ENCODE assay signal across 8 cellular contexts in the genomic region with DNA sequence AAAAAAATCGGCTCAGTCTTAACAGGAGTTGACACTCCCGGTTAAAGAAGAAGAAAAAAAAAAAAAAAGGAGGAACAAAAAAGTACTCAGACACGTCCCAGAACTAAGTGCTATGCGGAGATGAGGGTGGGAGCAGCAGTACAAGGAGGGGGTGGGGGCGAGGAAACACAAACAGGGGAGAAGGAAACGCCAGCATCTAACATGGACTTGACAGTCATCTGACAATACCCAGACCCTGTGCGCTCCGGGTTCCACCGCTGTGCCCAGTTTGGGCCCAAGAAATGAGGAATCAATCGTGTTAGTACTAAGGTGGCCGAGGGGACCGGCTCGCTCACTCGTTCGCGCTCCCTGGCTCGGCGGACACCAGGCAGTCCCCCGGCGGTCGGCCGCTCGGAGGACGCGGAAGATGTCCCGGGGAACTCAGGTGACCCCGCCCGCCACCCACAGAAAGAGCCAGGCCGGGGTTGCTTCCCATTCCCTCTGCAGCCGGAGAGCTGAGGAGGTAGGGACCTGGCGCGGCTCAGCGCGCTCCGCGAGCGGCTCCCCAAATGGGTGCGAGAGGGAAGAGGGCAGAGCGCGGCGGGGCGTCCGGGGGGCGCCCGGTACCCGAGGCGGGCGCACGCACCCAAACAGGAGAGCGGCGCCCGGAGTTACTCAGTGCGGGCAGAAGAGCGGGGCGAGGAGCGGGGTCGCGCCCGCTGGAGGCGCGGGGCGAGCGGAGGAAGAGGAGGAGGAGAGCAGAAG. TPM values are rescaled to one million over a fixed set of nuclear protein-coding genes. Genes with fewer than 3 reads are reported as not detected.
DNase-seq lines count a peak whose midpoint lies in the region; FAIRE-seq and TF ChIP-seq lines count a peak whose summit lies in the region.

No MANE protein-coding gene starts in this region.

- peaks cover 39% of the 10 kb centered on the region for H3K4me1 Mint-ChIP-seq in type B pancreatic cell (ENCODE audit: unreplicated experiment)

- FAIRE-seq in bronchial epithelial cell (lab: Jason Lieb, UNC): no peak

- WGBS in lower leg skin, 2 donors: 2 to 4% methylated on average over 25 to 63 of the region's 63 CpGs

- H3K36me3 ChIP-seq in bronchial epithelial cell (ENCODE audit: control insufficient read depth, insufficient read depth, low read length): no peaks in the 10 kb centered on the region

- H3K4me3 Mint-ChIP-seq in type B pancreatic cell: peak overlapping the region; percentile 89

- peak; percentile 15 for DNase-seq in stimulated activated CD4-positive, alpha-beta T cell treated with anti-CD3 and anti-CD28 coated beads, Interleukin-4, amount 100 ng/mL, for 1 hour
- DNase-seq in stimulated activated CD4-positive, alpha-beta T cell treated with anti-CD3 and anti-CD28 coated beads, Interleukin-4, amount 100 ng/mL, for 24 hours: no peak
- no peak for DNase-seq in bronchial epithelial cell (ENCODE audit: low read depth)
- no peak for DNase-seq in lower leg skin (ENCODE audit: low spot score in 2 of 2)
- DNase-seq in type B pancreatic cell (ENCODE audit: extremely low spot score, unreplicated experiment): no peak
- DNase-seq in NCI-H446 (lab: John Stamatoyannopoulos, UW): no peak
- no peak for DNase-seq in NCI-H345 (lab: John Stamatoyannopoulos, UW)
- no peak for DNase-seq in activated CD4-positive, alpha-beta T cell treated with anti-CD3 and anti-CD28 coated beads, Interleukin-2, amount 50 U/mL, for 4 hours

- H3K27me3 Mint-ChIP-seq in type B pancreatic cell: peaks cover 71% of the 10 kb centered on the region

- no peaks in the 10 kb centered on the region for H3K27me3 ChIP-seq in bronchial epithelial cell (ENCODE audit: control insufficient read depth, insufficient read depth, low read length)

- H3K36me3 Mint-ChIP-seq in type B pancreatic cell: peaks cover 3% of the 10 kb centered on the region

- H3K9me3 Mint-ChIP-seq in type B pancreatic cell: no peaks in the 10 kb centered on the region

- peak overlapping the region; percentile 14 for H3K27ac Mint-ChIP-seq in type B pancreatic cell

- intact Hi-C loops in lower leg skin (cut with DNase I; ENCODE audit: low total_unique reads): no loop called here

- H3K4me3 ChIP-seq in bronchial epithelial cell (ENCODE audit: low read depth, low read length): peak overlapping the region; percentile 73
- peak overlapping the region; percentile 97 for H3K4me3 ChIP-seq in lower leg skin (ENCODE audit: low read depth, poor library complexity, severe bottlenecking)

- TF ChIP-seq POLR2A in lower leg skin (IDR thresholded peaks at IDR 0.05): no peak

- TF ChIP-seq CTCF in bronchial epithelial cell (IDR thresholded peaks at IDR 0.05; ENCODE audit: insufficient read depth, low read length, severe bottlenecking) (no peak), lower leg skin (IDR thresholded peaks at IDR 0.05) (no peak), type B pancreatic cell (conservative IDR thresholded peaks at IDR 0.05) (no peak)

RNA-seq across cellular contexts. Expression of a gene that starts 0.6 kb away (rescaled TPM):
- 1.6 and 2.0 TPM in 2 replicates for total RNA-seq in bronchial epithelial cell
- 1 to 10 TPM; 1.6 to 4.0 (median 3.5) TPM for total RNA-seq in lower leg skin
- total RNA-seq in type B pancreatic cell (ENCODE audit: low replicate concordance): 3.1 and 21.2 TPM in 2 replicates
